In the genomic region with DNA sequence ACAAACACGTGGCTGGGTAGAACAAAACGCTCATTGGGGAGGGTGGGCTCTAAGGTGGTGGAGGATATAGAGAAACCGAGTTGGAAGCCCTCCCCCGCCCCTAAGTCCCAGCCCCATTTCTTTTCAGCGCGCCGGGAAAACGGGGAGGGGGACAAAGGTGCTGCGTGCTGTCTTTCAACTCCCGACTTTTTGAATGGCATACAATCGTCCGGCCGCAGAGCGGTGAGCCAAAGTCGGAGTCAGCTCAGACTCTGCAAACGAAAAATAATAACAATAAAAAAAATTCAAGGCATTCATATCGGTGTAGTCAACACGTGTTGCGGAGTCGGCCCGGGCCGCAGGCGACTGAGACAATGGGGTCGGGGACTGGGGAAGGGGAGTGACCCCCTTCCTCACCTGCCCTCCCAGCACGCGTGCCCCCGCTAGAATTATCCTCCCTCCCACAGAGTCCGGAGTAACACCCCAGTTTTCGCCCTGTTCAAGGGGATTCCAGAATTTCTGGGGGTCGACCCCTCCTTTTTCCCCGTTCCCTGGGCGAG, we compare ENCODE assay signal across 9 cellular contexts. TPM values are rescaled to one million over a fixed set of nuclear protein-coding genes. Genes with fewer than 3 reads are reported as not detected.
A peak's percentile ranks its signal among the peaks of the same experiment; 100 is the strongest.
DNase-seq lines count a peak whose midpoint lies in the region; ATAC-seq and TF ChIP-seq lines count a peak whose summit lies in the region.
"Had no signal": no experiment of that assay in that cellular context is flagged by ENCODE, and none has a peak within 500 bp of the region (broad histone marks: within the 10 kb centered on the region; RNA-seq: fewer than 3 reads in every experiment).

No MANE protein-coding gene starts in this region.

- H3K36me3 ChIP-seq in kidney epithelial cell (ENCODE audit: control insufficient read depth, insufficient read depth, low read length) = no peaks in the 10 kb centered on the region
- H3K36me3 ChIP-seq: breast epithelium had no signal

- H2BK12ac ChIP-seq in H9 (ENCODE audit: insufficient read length, low read depth, low read length) = no peak overlapping the region

- peaks cover 37% of the 10 kb centered on the region for H3K27me3 ChIP-seq in AG04450 (ENCODE audit: control insufficient read depth, insufficient read depth, low read length)
- no peaks in the 10 kb centered on the region for H3K27me3 ChIP-seq in H9 (ENCODE audit: insufficient read depth, low read length)
- peaks cover 47% of the 10 kb centered on the region for H3K27me3 ChIP-seq in kidney epithelial cell (ENCODE audit: control insufficient read depth, insufficient read depth, low read length)

- no peaks in the 10 kb centered on the region for H3K4me1 ChIP-seq in H9 (ENCODE audit: insufficient read depth, low read length)

- H3K4ac ChIP-seq in H9 (ENCODE audit: low read depth, low read length) = peak overlapping the region; percentile 93; the same call in 1 of the 2 replicates

- H3T11ph ChIP-seq in H9 (ENCODE audit: low read length) = peak overlapping the region; percentile 23

- peak overlapping the region; percentile 55 for H3K4me2 ChIP-seq in H9 (ENCODE audit: insufficient read depth, insufficient read length, low read length)

- CTCF ChIA-PET in AG04450 (lab: Charles Lee) (interaction anchor here (0.6 to 0.8 kb wide), 3 partner anchors 15 to 393 kb away, joined by 3 to 6 read pairs (median 4); no protein-coding TSS in a partner anchor), activated B cell treated with CpG ODN at 0.5 μM for 24 hours (lab: Charles Lee) (no interaction called here)

- H3K79me1 ChIP-seq in H9 (ENCODE audit: insufficient read depth, low read depth, low read length, poor library complexity, severe bottlenecking) = no peaks in the 10 kb centered on the region

- peak overlapping the region; percentile 84 for H2BK5ac ChIP-seq in H9 (ENCODE audit: insufficient read length, low read length)

- H3K27ac ChIP-seq in AG04450 (ENCODE audit: low read depth, low read length) (no peak overlapping the region), H9 (ENCODE audit: insufficient read length, low read depth, low read length) (peak overlapping the region; percentile 79)
- H3K27ac ChIP-seq: breast epithelium had no signal

- H3K9ac ChIP-seq in H9 (ENCODE audit: extremely low read depth, insufficient read length, low read length) = peak overlapping the region; percentile 98

- H2AK5ac ChIP-seq in H9 (ENCODE audit: insufficient read length, low read length) = no peak overlapping the region

- peak overlapping the region; percentile 99 for H3K14ac ChIP-seq in H9 (ENCODE audit: insufficient read depth, low read length)

- H3K4me3 ChIP-seq in AG04450 (ENCODE audit: low read depth, low read length) = peak overlapping the region; percentile 92
- peak overlapping the region; percentile 51 for H3K4me3 ChIP-seq in kidney epithelial cell (ENCODE audit: low read depth, low read length)

- H3K23me2 ChIP-seq in H9 (ENCODE audit: insufficient read length, low read depth, low read length, poor library complexity, severe bottlenecking) = peaks cover 21% of the 10 kb centered on the region

- peak overlapping the region; percentile 99 for H3K18ac ChIP-seq in H9 (ENCODE audit: insufficient read length, low read depth, low read length)

- H2BK15ac ChIP-seq in H9 (ENCODE audit: low read depth, low read length) = no peak overlapping the region

- H3K9me3 ChIP-seq in AG04450 (ENCODE audit: control insufficient read depth, insufficient read depth, low read length) = no peaks in the 10 kb centered on the region; the same call in 1 of the 2 replicates
- H3K9me3 ChIP-seq in H9 (ENCODE audit: control insufficient read depth, low read depth, low read length) = no peaks in the 10 kb centered on the region
- H3K9me3 ChIP-seq: breast epithelium had no signal

- H2AFZ ChIP-seq in H9 (ENCODE audit: low read length) = no peak overlapping the region

- H3K27me3 Mint-ChIP-seq in H9 (ENCODE audit: low read depth) (no peaks in the 10 kb centered on the region; the same call in 1 of the 2 replicates), activated B cell treated with CpG ODN at 0.5 μM for 24 hours (peaks cover 62% of the 10 kb centered on the region)

- peak overlapping the region; percentile 99 for H3K27ac Mint-ChIP-seq in H9
- no peak overlapping the region for H3K27ac Mint-ChIP-seq in activated B cell treated with CpG ODN at 0.5 μM for 24 hours

- no peak overlapping the region for H2BK20ac ChIP-seq in H9 (ENCODE audit: low read depth, low read length, poor library complexity, severe bottlenecking)

- POLR2A ChIA-PET in AG04450 (lab: Yijun Ruan, JAX) (interaction anchor here (0.6 to 3.8 kb wide), 3 partner anchors 10 to 51 kb away, joined by 5 to 25 read pairs (median 9); a partner anchor contains a TSS), activated B cell treated with CpG ODN at 0.5 μM for 24 hours (lab: Charles Lee) (interaction anchor here (1.0 kb wide), 1 partner anchor 103 kb away, joined by 3 read pairs; a partner anchor contains a TSS)

- H4K8ac ChIP-seq in H9 (replicated peaks; ENCODE audit: insufficient read length, low read depth, low read length) = peak overlapping the region; percentile 57

- H3K36me3 Mint-ChIP-seq in H9 (ENCODE audit: insufficient read depth in 1 of 3, low read depth in 3 of 3) (peaks cover 20 to 23% (median 21%) of the 10 kb centered on the region in 3 experiments), activated B cell treated with CpG ODN at 0.5 μM for 24 hours (ENCODE audit: low read depth) (no peaks in the 10 kb centered on the region)

- no peak overlapping the region for H3K23ac ChIP-seq in H9 (ENCODE audit: insufficient read length, low read depth, low read length)

- H3K9me3 Mint-ChIP-seq in H9 = peaks cover 4% of the 10 kb centered on the region in 2 experiments; a peak in 3 of 5 replicates
- no peaks in the 10 kb centered on the region for H3K9me3 Mint-ChIP-seq in activated B cell treated with CpG ODN at 0.5 μM for 24 hours

- no peak for DNase-seq in AG04450 (ENCODE audit: low read depth, low spot score)
- DNase-seq in H9 = peak; percentile 85
- peak; percentile 33 for DNase-seq in activated B cell treated with CpG ODN at 0.5 μM for 24 hours
- no peak for DNase-seq in kidney epithelial cell (ENCODE audit: low read depth)
- no peak for DNase-seq in SHP77 treated with DMSO at 0.1 percent for 48 hours (lab: John Stamatoyannopoulos, UW)
- no peak for DNase-seq in NCI-H2107 treated with DMSO at 0.1 percent for 48 hours (lab: John Stamatoyannopoulos, UW; ENCODE audit: unreplicated experiment)

- H3K4me3 Mint-ChIP-seq in H9 (peak overlapping the region; percentile 93 to 100), activated B cell treated with CpG ODN at 0.5 μM for 24 hours (peak overlapping the region; percentile 57)

- peak overlapping the region; percentile 55 for H4K5ac ChIP-seq in H9 (ENCODE audit: insufficient read length, low read depth, low read length)

- intact Hi-C loops in activated B cell treated with CpG ODN at 0.5 μM for 24 hours (cut with micrococcal nuclease) = loop anchor here (5.0 to 10.0 kb wide), 3 partner anchors 51 to 381 kb away; a partner anchor contains a TSS

- H2BK120ac ChIP-seq in H9 (ENCODE audit: low read depth, low read length, poor library complexity, severe bottlenecking) = peak overlapping the region; percentile 91

- H3K4me1 Mint-ChIP-seq in H9 (peaks cover 37 to 48% of the 10 kb centered on the region in 2 experiments), activated B cell treated with CpG ODN at 0.5 μM for 24 hours (peaks cover 33% of the 10 kb centered on the region)

- H3K79me2 ChIP-seq in H9 (ENCODE audit: insufficient read depth, low read length) = peaks cover 27% of the 10 kb centered on the region; the same call in 1 of the 2 replicates

- peak overlapping the region; percentile 95 for H4K91ac ChIP-seq in H9 (ENCODE audit: insufficient read length, low read depth, low read length)

- TF ChIP-seq CTCF in AG04450 (IDR thresholded peaks at IDR 0.05; ENCODE audit: low read depth, low read length) (no peak), H9 (conservative IDR thresholded peaks at IDR 0.05) (no peak), activated B cell treated with CpG ODN at 0.5 μM for 24 hours (IDR thresholded peaks at IDR 0.05) (no peak), kidney epithelial cell (IDR thresholded peaks at IDR 0.05; ENCODE audit: insufficient read depth, low read length, poor library complexity, severe bottlenecking) (no peak)

- no peaks in the 10 kb centered on the region for H4K20me1 ChIP-seq in H9 (ENCODE audit: control insufficient read depth, insufficient read depth, insufficient read length)

- ATAC-seq in activated B cell treated with CpG ODN at 0.5 μM for 24 hours (ENCODE audit: low read depth) = no peak
- ATAC-seq in HG02973 (IDR thresholded peaks at IDR 0.05; ENCODE audit: unreplicated experiment) = no peak
- ATAC-seq in GM21367 (IDR thresholded peaks at IDR 0.05; ENCODE audit: unreplicated experiment) = no peak

- no CpG with 5 or more reads among the region's 32 CpGs for WGBS in H9 (ENCODE audit: extremely low coverage, insufficient read length, low lambda C conversion rate)

- H3K56ac ChIP-seq in H9 (ENCODE audit: insufficient read length, low read depth, low read length) = peak overlapping the region; percentile 25

RNA-seq across cellular contexts. Expression of a gene that starts 1.8 kb away (rescaled TPM):
- 9.9 and 11.7 TPM in 2 replicates for polyA plus RNA-seq in AG04450 (2011; rRNA removed)
- 26.8 and 29.3 TPM in 2 replicates for polyA minus RNA-seq in AG04450 (2011; rRNA and poly(A)+ RNA removed)
- 432 and 434 TPM in 2 replicates for total RNA-seq in H9 (2021)
- total RNA-seq in activated B cell treated with CpG ODN at 0.5 μM for 24 hours = 0.10 and 0.40 TPM in 2 replicates
- total RNA-seq in kidney epithelial cell = 10.2 and 10.4 TPM in 2 replicates
- total RNA-seq: breast epithelium had no signal

RNA-seq across cellular contexts. Expression of a gene that starts 27.0 kb away (rescaled TPM):
- 0.25 and 0.38 TPM in 2 replicates for polyA plus RNA-seq in AG04450 (2011; rRNA removed)
- not detected in 2 replicates for polyA minus RNA-seq in AG04450 (2011; rRNA and poly(A)+ RNA removed)
- total RNA-seq in H9 (2021) = not detected in 2 replicates
- not detected in 2 replicates for total RNA-seq in activated B cell treated with CpG ODN at 0.5 μM for 24 hours
- total RNA-seq in kidney epithelial cell = not detected in 2 replicates
- total RNA-seq: breast epithelium had no signal

RNA-seq across cellular contexts. Expression of a gene that starts 50.8 kb away (rescaled TPM):
- polyA plus RNA-seq in AG04450 (2011; rRNA removed) = 116 and 119 TPM in 2 replicates
- 104 and 105 TPM in 2 replicates for polyA minus RNA-seq in AG04450 (2011; rRNA and poly(A)+ RNA removed)
- total RNA-seq in H9 (2021) = 129 and 139 TPM in 2 replicates
- 129 and 130 TPM in 2 replicates for total RNA-seq in activated B cell treated with CpG ODN at 0.5 μM for 24 hours
- 114 and 142 TPM in 2 replicates for total RNA-seq in kidney epithelial cell

Comparison
In these comparisons a context has a peak if more than half of its experiments do, and no peak if none do; other contexts are left out.
1. DNase-seq: peak in H9 (single experiment) and activated B cell treated with CpG ODN at 0.5 μM for 24 hours (single experiment); none in AG04450 (single experiment), kidney epithelial cell (single experiment), SHP77 treated with DMSO at 0.1 percent for 48 hours (single experiment) and NCI-H2107 treated with DMSO at 0.1 percent for 48 hours (single experiment).
2. RNA of a gene that starts 1.8 kb away (total RNA-seq): 432 to 434 TPM in H9; 10.2 to 10.4 TPM in kidney epithelial cell and 0.10 to 0.40 TPM in activated B cell treated with CpG ODN at 0.5 μM for 24 hours; every median in the first group is over 10 times any median in the second.